8 cellular contexts compared by ENCODE assay signal in the genomic region with DNA sequence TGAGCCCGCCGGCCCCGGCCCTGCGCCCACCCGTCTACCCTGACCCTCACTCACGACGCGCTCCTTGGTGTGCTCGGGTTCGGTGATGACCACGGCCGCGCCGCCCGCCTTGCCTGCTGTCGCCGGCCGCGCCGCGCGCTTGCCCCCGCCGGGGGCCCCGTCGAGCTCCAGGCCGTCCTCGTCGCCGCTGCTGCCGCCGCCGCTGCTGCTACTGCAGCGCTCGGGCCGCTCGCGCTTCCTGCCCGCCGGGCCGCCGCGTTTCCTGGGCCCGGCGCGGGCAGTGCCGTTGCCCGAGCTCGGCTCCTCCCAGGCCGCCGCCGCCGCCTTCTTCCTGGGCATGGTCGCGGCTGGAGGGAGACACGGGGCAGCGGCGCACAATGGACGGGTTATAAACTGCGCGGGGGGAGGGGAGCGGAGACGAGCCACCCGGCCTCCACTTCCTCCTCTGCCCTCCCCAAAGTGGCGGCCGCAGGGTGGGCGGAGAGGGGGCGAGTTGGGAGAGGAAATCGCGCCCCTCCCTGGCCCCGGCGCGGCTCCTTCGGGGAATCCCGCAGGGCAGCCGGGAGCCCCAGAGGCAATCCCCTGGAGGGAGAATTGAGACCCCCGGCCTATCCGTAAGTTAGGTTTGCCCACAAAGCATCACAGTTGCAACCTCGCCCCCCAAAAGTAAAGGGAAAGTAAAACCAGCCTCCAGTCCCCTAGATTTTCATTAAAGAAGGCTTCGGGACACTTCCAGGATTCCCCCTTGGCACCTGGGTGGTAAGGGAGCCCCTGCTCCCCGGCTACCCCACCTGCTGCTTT. TPM values are rescaled to one million over a fixed set of nuclear protein-coding genes. Genes with fewer than 3 reads are reported as not detected.
A peak's percentile ranks its signal among the peaks of the same experiment; 100 is the strongest.
DNase-seq lines count a peak whose midpoint lies in the region; ATAC-seq and TF ChIP-seq lines count a peak whose summit lies in the region.

No MANE protein-coding gene starts in this region.

- H3K36me3 Mint-ChIP-seq in natural killer cell treated with Interleukin-12 subunit alpha and Interleukin-12 subunit beta and Interleukin-15 and Interleukin-18, amount 100 ng/mL, for 72 hours: no peaks in the 10 kb centered on the region
- H3K36me3 Mint-ChIP-seq in stimulated activated naive CD8-positive, alpha-beta T cell treated with anti-CD3 and anti-CD28 coated beads, Interleukin-15, Interleukin-2, amounts not matched to agents 100 ng/mL and 50 ng/mL, for 24 hours (ENCODE audit: low read depth): peaks cover 36% of the 10 kb centered on the region

- TF ChIP-seq CTCF in Panc1 (IDR thresholded peaks at IDR 0.05): no peak

- no peaks in the 10 kb centered on the region for H3K9me3 ChIP-seq in Panc1 (ENCODE audit: control insufficient read depth, insufficient read depth, low read depth, low read length)

- H3K27me3 Mint-ChIP-seq in natural killer cell treated with Interleukin-12 subunit alpha and Interleukin-12 subunit beta and Interleukin-15 and Interleukin-18, amount 100 ng/mL, for 72 hours: peaks cover 6 to 9% of the 10 kb centered on the region in 2 donors
- H3K27me3 Mint-ChIP-seq in stimulated activated naive CD8-positive, alpha-beta T cell treated with anti-CD3 and anti-CD28 coated beads, Interleukin-15, Interleukin-2, amounts not matched to agents 100 ng/mL and 50 ng/mL, for 24 hours: no peaks in the 10 kb centered on the region

- no peaks in the 10 kb centered on the region for H3K9me3 Mint-ChIP-seq in natural killer cell treated with Interleukin-12 subunit alpha and Interleukin-12 subunit beta and Interleukin-15 and Interleukin-18, amount 100 ng/mL, for 72 hours
- H3K9me3 Mint-ChIP-seq in stimulated activated naive CD8-positive, alpha-beta T cell treated with anti-CD3 and anti-CD28 coated beads, Interleukin-15, Interleukin-2, amounts not matched to agents 100 ng/mL and 50 ng/mL, for 24 hours: no peaks in the 10 kb centered on the region

- intact Hi-C loops in Panc1 (cut with micrococcal nuclease; ENCODE audit: unreplicated experiment): no loop called here

- ATAC-seq in GM18517 (IDR thresholded peaks at IDR 0.05; ENCODE audit: unreplicated experiment) (peak; percentile 29), HG03442 (IDR thresholded peaks at IDR 0.05; ENCODE audit: unreplicated experiment) (peak; percentile 33), Panc1 (peak; percentile 69)
- peak; percentile 76 to 84 for ATAC-seq in natural killer cell treated with Interleukin-12 subunit alpha and Interleukin-12 subunit beta and Interleukin-15 and Interleukin-18, amount 100 ng/mL, for 72 hours

- in situ Hi-C loops in Panc1 (cut with HindIII; ENCODE audit: low pct_unique_long_range_greater_than_20kb, low sequenced_read_pairs): no loop called here

- H3K27ac ChIP-seq in Panc1 (ENCODE audit: low read length): peak overlapping the region; percentile 96

- peak; percentile 67 for DNase-seq in 8988T
- DNase-seq in Panc1 (ENCODE audit: low read depth, low spot score): no peak
- peak; percentile 18 to 57 for DNase-seq in activated T-helper 1 cell treated with anti-CD3 and anti-CD28 coated beads, Interleukin-2, amount 50 U/mL, for 16 hours (ENCODE audit: low read depth in 1 of 2, low spot score in 1 of 2)
- DNase-seq in fibroblast of peridontal ligament (ENCODE audit: extremely low read depth): peak; percentile 19
- peak; percentile 89 for DNase-seq in natural killer cell treated with Interleukin-12 subunit alpha and Interleukin-12 subunit beta and Interleukin-15 and Interleukin-18, amount 100 ng/mL, for 72 hours (ENCODE audit: low spot score)

- CTCF ChIA-PET in Panc1 (lab: Charles Lee): interaction anchor here (0.5 kb wide), 1 partner anchor 39 kb away, joined by 5 read pairs; no protein-coding TSS in a partner anchor

- H3K27ac Mint-ChIP-seq in natural killer cell treated with Interleukin-12 subunit alpha and Interleukin-12 subunit beta and Interleukin-15 and Interleukin-18, amount 100 ng/mL, for 72 hours: peak overlapping the region; percentile 89 to 94
- H3K27ac Mint-ChIP-seq in stimulated activated naive CD8-positive, alpha-beta T cell treated with anti-CD3 and anti-CD28 coated beads, Interleukin-15, Interleukin-2, amounts not matched to agents 100 ng/mL and 50 ng/mL, for 24 hours: peak overlapping the region; percentile 98

- BruUV-seq in Panc1 (replicated peaks; lab: Mats Ljungman, UMichigan): no TSS peak

- POLR2A ChIA-PET in Panc1 (lab: Charles Lee): interaction anchor here (0.6 kb wide), 1 partner anchor 227 kb away, joined by 3 read pairs; no protein-coding TSS in a partner anchor

- peaks cover 2% of the 10 kb centered on the region; the same call in 1 of the 2 replicates for H3K36me3 ChIP-seq in Panc1 (ENCODE audit: control insufficient read depth, insufficient read depth, low read length)

- peaks cover 42% of the 10 kb centered on the region for H3K4me1 ChIP-seq in Panc1 (ENCODE audit: control insufficient read depth, insufficient read depth, low read length)

- no peaks in the 10 kb centered on the region for H3K27me3 ChIP-seq in Panc1 (ENCODE audit: control insufficient read depth, insufficient read depth, low read length)

- peaks cover 5 to 27% of the 10 kb centered on the region in 2 donors for H3K4me1 Mint-ChIP-seq in natural killer cell treated with Interleukin-12 subunit alpha and Interleukin-12 subunit beta and Interleukin-15 and Interleukin-18, amount 100 ng/mL, for 72 hours (ENCODE audit: low read depth in 2 of 2)
- peaks cover 60% of the 10 kb centered on the region for H3K4me1 Mint-ChIP-seq in stimulated activated naive CD8-positive, alpha-beta T cell treated with anti-CD3 and anti-CD28 coated beads, Interleukin-15, Interleukin-2, amounts not matched to agents 100 ng/mL and 50 ng/mL, for 24 hours (ENCODE audit: low read depth)

- H3K4me3 Mint-ChIP-seq in natural killer cell treated with Interleukin-12 subunit alpha and Interleukin-12 subunit beta and Interleukin-15 and Interleukin-18, amount 100 ng/mL, for 72 hours: peak overlapping the region; percentile 93
- peak overlapping the region; percentile 95 for H3K4me3 Mint-ChIP-seq in stimulated activated naive CD8-positive, alpha-beta T cell treated with anti-CD3 and anti-CD28 coated beads, Interleukin-15, Interleukin-2, amounts not matched to agents 100 ng/mL and 50 ng/mL, for 24 hours

- peak overlapping the region; percentile 81 to 93 for H3K4me3 ChIP-seq in Panc1 (ENCODE audit: low read depth in 2 of 2, low read length in 2 of 2)

RNA-seq across cellular contexts. Expression of a gene that starts 1.1 kb away (rescaled TPM):
- total RNA-seq in Panc1 (2021; ENCODE audit: unreplicated experiment): 116 TPM
- polyA plus RNA-seq in Panc1 (2012; ENCODE audit: insufficient read length): 106 TPM
- total RNA-seq in natural killer cell treated with Interleukin-12 subunit alpha and Interleukin-12 subunit beta and Interleukin-15 and Interleukin-18, amount 100 ng/mL, for 72 hours: 100 to 1,000 TPM; 112 to 181 TPM

Comparison
In these comparisons a context has a peak if more than half of its experiments do, and no peak if none do; other contexts are left out.
1. ATAC-seq: peak in every context shown above with its lines; median percentile 80 in natural killer cell treated with Interleukin-12 subunit alpha and Interleukin-12 subunit beta and Interleukin-15 and Interleukin-18, amount 100 ng/mL, for 72 hours; 69 in Panc1; 33 in HG03442; 29 in GM18517.